Comparison of ENCODE assay signal across 1 cellular context in genomic region chr6:7974932-7975763, GRCh38.
TF ChIP-seq lines count a peak whose summit lies in the region.

No MANE protein-coding gene starts in this region.

TF ChIP-seq in K562, 482 proteins besides CTCF, POLR2A, EP300 and RAD21 (continued from another document and continues in another):
- TF ChIP-seq MED1 (CRISPR knock-in tag; IDR thresholded peaks at IDR 0.05; ENCODE audit: borderline replicate concordance) (no peak), XRCC3 (IDR thresholded peaks at IDR 0.05) (no peak), TAF9B (IDR thresholded peaks at IDR 0.05; ENCODE audit: partially characterized antibody) (no peak), ZFP91 (CRISPR knock-in tag; IDR thresholded peaks at IDR 0.05) (no peak), ATF4 (CRISPR knock-in tag; IDR thresholded peaks at IDR 0.05) (no peak), DPF2 (IDR thresholded peaks at IDR 0.05) (peak; percentile 97), SOX6 (IDR thresholded peaks at IDR 0.05) (peak; percentile 100), BCOR (IDR thresholded peaks at IDR 0.05) (peak; percentile 96), SP1 (CRISPR knock-in tag; IDR thresholded peaks at IDR 0.05) (peak; percentile 65; the same call in 1 of the 2 replicates), FOSL1 (tag; conservative IDR thresholded peaks at IDR 0.05) (peak; percentile 100), EP400 (IDR thresholded peaks at IDR 0.05) (peak; percentile 61; the same call in 1 of the 2 replicates), ZNF140 (CRISPR knock-in tag; IDR thresholded peaks at IDR 0.05) (no peak), SETDB1 (IDR thresholded peaks at IDR 0.05; ENCODE audit: low read length) (no peak), FOXK2 (conservative IDR thresholded peaks at IDR 0.05 in 1 of 2, IDR thresholded peaks at IDR 0.05 in 1 of 2; ENCODE audit: low read depth in 2 of 2) (peak; percentile 96), U2AF2 (optimal IDR thresholded peaks at IDR 0.05; ENCODE audit: low read depth, low read length) (no peak), SIN3B (IDR thresholded peaks at IDR 0.05; ENCODE audit: low read depth) (no peak), ZBTB34 (CRISPR knock-in tag; IDR thresholded peaks at IDR 0.05) (peak; percentile 70; the same call in 1 of the 2 replicates), MTF1 (CRISPR knock-in tag; IDR thresholded peaks at IDR 0.05; ENCODE audit: borderline replicate concordance) (no peak), ETV6 (IDR thresholded peaks at IDR 0.05; ENCODE audit: borderline replicate concordance in 1 of 2, low read depth in 2 of 2, low read length in 1 of 2) (no peak), ETV6 (CRISPR knock-in tag; IDR thresholded peaks at IDR 0.05; ENCODE audit: borderline replicate concordance) (no peak), E4F1 (CRISPR knock-in tag; IDR thresholded peaks at IDR 0.05; ENCODE audit: borderline replicate concordance) (no peak), ZNF124 (CRISPR knock-in tag; IDR thresholded peaks at IDR 0.05) (no peak), POLR2AphosphoS5 (IDR thresholded peaks at IDR 0.05; ENCODE audit: control insufficient read depth, insufficient read depth, low read depth, low read length) (peak; percentile 77; the same call in 1 of the 2 replicates), SAFB (IDR thresholded peaks at IDR 0.05; ENCODE audit: borderline replicate concordance, low read depth, low read length) (no peak), RBM15 (IDR thresholded peaks at IDR 0.05; ENCODE audit: insufficient read depth, low read length) (no peak), PCBP1 (IDR thresholded peaks at IDR 0.05; ENCODE audit: low read depth, low read length, poor library complexity, severe bottlenecking) (no peak), CBFA2T2 (conservative IDR thresholded peaks at IDR 0.05) (peak; percentile 91), OTX1 (CRISPR knock-in tag; IDR thresholded peaks at IDR 0.05) (0 out of 2 replicates have a peak, but pooled peaks have one; percentile 47), SRSF9 (IDR thresholded peaks at IDR 0.05; ENCODE audit: borderline replicate concordance, low read depth, low read length) (no peak), NCOA1 (IDR thresholded peaks at IDR 0.05; ENCODE audit: low read depth) (peak; percentile 74), ZNF217 (CRISPR knock-in tag; IDR thresholded peaks at IDR 0.05) (no peak), NFYB (IDR thresholded peaks at IDR 0.05; ENCODE audit: extremely low read depth, insufficient read length) (no peak), RB1 (IDR thresholded peaks at IDR 0.05; ENCODE audit: low read depth) (no peak), ZNF311 (CRISPR knock-in tag; IDR thresholded peaks at IDR 0.05) (no peak), TRIM25 (IDR thresholded peaks at IDR 0.05; ENCODE audit: borderline replicate concordance) (no peak), CHD1 (IDR thresholded peaks at IDR 0.05; ENCODE audit: low read length) (no peak), HIVEP1 (CRISPR knock-in tag; IDR thresholded peaks at IDR 0.05) (no peak), CEBPZ (IDR thresholded peaks at IDR 0.05; ENCODE audit: borderline replicate concordance, low read depth, low read length) (no peak), ZNF695 (CRISPR knock-in tag; IDR thresholded peaks at IDR 0.05) (no peak), COPS2 (conservative IDR thresholded peaks at IDR 0.05) (no peak), C11orf30 (IDR thresholded peaks at IDR 0.05; ENCODE audit: low read depth) (peak; percentile 30; the same call in 1 of the 2 replicates), ELK1 (CRISPR knock-in tag; IDR thresholded peaks at IDR 0.05) (no peak), POLR2H (tag; IDR thresholded peaks at IDR 0.05; ENCODE audit: low read depth) (no peak), RBM17 (IDR thresholded peaks at IDR 0.05; ENCODE audit: borderline replicate concordance, low read depth, low read length) (no peak), NCOR1 (IDR thresholded peaks at IDR 0.05) (peak; percentile 99), ZNF3 (CRISPR knock-in tag; IDR thresholded peaks at IDR 0.05) (no peak), PML (IDR thresholded peaks at IDR 0.05; ENCODE audit: low read length) (peak; percentile 76), FUS (optimal IDR thresholded peaks at IDR 0.05; ENCODE audit: low read depth, low read length) (no peak), NCOA4 (IDR thresholded peaks at IDR 0.05; ENCODE audit: partially characterized antibody) (no peak), KHSRP (IDR thresholded peaks at IDR 0.05) (no peak), SMARCA5 (IDR thresholded peaks at IDR 0.05) (no peak), FOXP1 (CRISPR knock-in tag; IDR thresholded peaks at IDR 0.05) (peak; percentile 72), MBD1 (CRISPR knock-in tag; IDR thresholded peaks at IDR 0.05) (no peak), PATZ1 (CRISPR knock-in tag; IDR thresholded peaks at IDR 0.05; ENCODE audit: borderline replicate concordance) (no peak), FOXJ3 (CRISPR knock-in tag; IDR thresholded peaks at IDR 0.05) (no peak), JUN (IDR thresholded peaks at IDR 0.05; ENCODE audit: borderline replicate concordance, low read depth, low read length) (peak; percentile 99), JUN (CRISPR knock-in tag; IDR thresholded peaks at IDR 0.05; ENCODE audit: borderline replicate concordance) (no peak), ZNF431 (CRISPR knock-in tag; IDR thresholded peaks at IDR 0.05) (no peak), HLTF (IDR thresholded peaks at IDR 0.05) (no peak; the same call in 1 of the 2 replicates), ZFP1 (CRISPR knock-in tag; IDR thresholded peaks at IDR 0.05) (no peak)
